Comparison of ENCODE assay signal across 9 cellular contexts in the genomic region with DNA sequence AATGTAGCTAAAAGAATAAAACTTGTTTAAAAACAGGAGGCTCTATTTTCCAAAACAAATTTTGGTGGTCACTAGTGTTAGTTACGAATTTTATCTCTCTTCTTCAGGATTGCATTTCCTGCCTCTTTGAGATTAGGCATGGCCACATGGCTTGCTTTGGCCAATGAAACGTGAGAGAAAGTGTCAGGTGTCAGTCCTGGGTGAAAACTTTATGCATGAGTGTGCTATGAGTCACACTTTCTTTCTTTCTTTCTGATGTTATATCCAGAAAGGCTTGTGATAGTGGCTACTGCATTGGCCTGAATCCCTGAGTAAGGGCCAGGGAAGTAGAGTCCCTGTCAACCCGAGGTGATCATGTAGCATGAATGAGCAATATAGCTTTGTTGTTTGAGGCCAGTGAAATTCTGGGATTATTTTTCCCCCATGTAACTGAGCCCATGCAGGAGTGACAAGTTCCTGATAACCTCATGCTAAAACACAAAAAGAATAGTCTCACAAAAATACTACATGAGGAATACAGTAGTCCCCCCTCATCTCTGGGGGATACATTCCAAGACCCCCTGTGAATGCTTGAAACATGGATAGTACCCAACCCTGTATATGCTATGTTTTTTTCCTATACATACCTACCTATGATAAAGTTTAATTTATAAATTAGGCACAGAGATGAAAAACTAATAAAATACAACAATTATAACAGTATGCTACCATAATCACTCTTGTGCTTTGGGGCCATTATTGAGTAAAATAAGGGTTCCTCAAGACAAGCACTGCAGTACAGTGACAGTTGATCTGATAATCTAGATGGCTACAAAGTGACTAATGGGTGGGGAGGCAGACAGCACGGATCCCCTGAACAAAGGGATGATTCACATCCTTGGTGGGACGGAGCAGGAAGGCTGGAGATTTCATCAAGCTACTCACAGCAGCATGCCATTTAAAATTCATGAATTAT.
DNase-seq lines count a peak whose midpoint lies in the region; ATAC-seq and TF ChIP-seq lines count a peak whose summit lies in the region.
"Had no signal": no experiment of that assay in that cellular context is flagged by ENCODE, and none has a peak within 500 bp of the region (broad histone marks: within the 10 kb centered on the region; RNA-seq: fewer than 3 reads in every experiment).

No MANE protein-coding gene starts in this region.

- POLR2A ChIA-PET in activated CD4-positive, alpha-beta memory T cell treated with anti-CD3 and anti-CD28 coated beads, Interleukin-2, amount 10 ng/mL, durations not matched to agents 7 days and 5 days (lab: Charles Lee), result interaction anchor here (0.9 to 1.4 kb wide), 3 partner anchors 9 to 38 kb away, joined by 3 to 5 read pairs (median 3); no protein-coding TSS in a partner anchor

- TF ChIP-seq CTCF in spleen (IDR thresholded peaks at IDR 0.05 in 8 of 11, conservative IDR thresholded peaks at IDR 0.05 in 3 of 11), result no peak
- no peak for TF ChIP-seq CTCF in coronary artery (IDR thresholded peaks at IDR 0.05)

- intact Hi-C loops in posterior vena cava (cut with DNase I) (no loop called here), spleen (cut with DNase I; ENCODE audit: low total_unique reads) (no loop called here)

- no peaks in the 10 kb centered on the region for H3K9me3 ChIP-seq in spleen

- peak; percentile 59 for DNase-seq in DMS53 (lab: John Stamatoyannopoulos, UW)
- peak; percentile 90 for DNase-seq in HS-27A (ENCODE audit: low read depth)
- peak; percentile 49 for DNase-seq in activated CD4-positive, alpha-beta memory T cell treated with anti-CD3 and anti-CD28 coated beads, Interleukin-2, amount 10 ng/mL, durations not matched to agents 7 days and 5 days
- DNase-seq in islet precursor cell, result peak; percentile 86
- no peak for DNase-seq in posterior vena cava (ENCODE audit: low spot score)
- no peak for DNase-seq in spleen
- no peak for DNase-seq in coronary artery (ENCODE audit: low spot score)

- H3K4me1 Mint-ChIP-seq in activated CD4-positive, alpha-beta memory T cell treated with anti-CD3 and anti-CD28 coated beads, Interleukin-2, amount 10 ng/mL, durations not matched to agents 7 days and 5 days, result peaks cover 36% of the 10 kb centered on the region

- peak overlapping the region; percentile 49 for H3K27ac Mint-ChIP-seq in activated CD4-positive, alpha-beta memory T cell treated with anti-CD3 and anti-CD28 coated beads, Interleukin-2, amount 10 ng/mL, durations not matched to agents 7 days and 5 days

- peaks cover 2% of the 10 kb centered on the region for H3K9me3 Mint-ChIP-seq in activated CD4-positive, alpha-beta memory T cell treated with anti-CD3 and anti-CD28 coated beads, Interleukin-2, amount 10 ng/mL, durations not matched to agents 7 days and 5 days

- peaks cover 0 to 20% (median 8%) of the 10 kb centered on the region in 6 donors for H3K4me1 ChIP-seq in spleen

- TF ChIP-seq POLR2A in spleen (IDR thresholded peaks at IDR 0.05), result no peak

- H3K4me3 ChIP-seq in spleen, result no peak overlapping the region
- H3K4me3 ChIP-seq in coronary artery, result no peak overlapping the region

- peak; percentile 67 for ATAC-seq in GM21390 (IDR thresholded peaks at IDR 0.05; ENCODE audit: unreplicated experiment)

- 63 to 80% (median 66%) methylated on average over 5 of the region's 5 CpGs for WGBS in spleen, 5 donors

- no peak overlapping the region for H3K4me3 Mint-ChIP-seq in activated CD4-positive, alpha-beta memory T cell treated with anti-CD3 and anti-CD28 coated beads, Interleukin-2, amount 10 ng/mL, durations not matched to agents 7 days and 5 days

- no peaks in the 10 kb centered on the region for H3K27me3 Mint-ChIP-seq in activated CD4-positive, alpha-beta memory T cell treated with anti-CD3 and anti-CD28 coated beads, Interleukin-2, amount 10 ng/mL, durations not matched to agents 7 days and 5 days

- H3K27ac ChIP-seq in spleen, result no peak overlapping the region
- H3K27ac ChIP-seq in coronary artery, result no peak overlapping the region
- H3K27ac ChIP-seq: KMS-11 had no signal

- no peaks in the 10 kb centered on the region for H3K36me3 ChIP-seq in spleen

- CTCF ChIA-PET in activated CD4-positive, alpha-beta memory T cell treated with anti-CD3 and anti-CD28 coated beads, Interleukin-2, amount 10 ng/mL, durations not matched to agents 7 days and 5 days (lab: Charles Lee), result no interaction called here

- H3K27me3 ChIP-seq in spleen (replicated peaks in 1 of 7), result no peaks in the 10 kb centered on the region

- H3K36me3 Mint-ChIP-seq in activated CD4-positive, alpha-beta memory T cell treated with anti-CD3 and anti-CD28 coated beads, Interleukin-2, amount 10 ng/mL, durations not matched to agents 7 days and 5 days (ENCODE audit: low read depth), result peaks cover 5% of the 10 kb centered on the region

Comparison
In these comparisons a context has a peak if more than half of its experiments do, and no peak if none do; other contexts are left out.
1. DNase-seq: peak in DMS53 (single experiment), HS-27A (single experiment), activated CD4-positive, alpha-beta memory T cell treated with anti-CD3 and anti-CD28 coated beads, Interleukin-2, amount 10 ng/mL, durations not matched to agents 7 days and 5 days (single experiment) and islet precursor cell (single experiment); none in posterior vena cava (single experiment), spleen (single experiment) and coronary artery (single experiment).